ENCODE assay signal across 2 cellular contexts in genomic region chr11:62601114-62601363, GRCh38.
TF ChIP-seq lines count a peak whose summit lies in the region.

No MANE protein-coding gene starts in this region.

TF ChIP-seq in SK-N-SH, 30 proteins besides CTCF, POLR2A, EP300 and RAD21 (continued from another document):
- TF ChIP-seq GABPA (IDR thresholded peaks at IDR 0.05; ENCODE audit: low read depth) (peak; percentile 70), POLR2AphosphoS5 (IDR thresholded peaks at IDR 0.05; ENCODE audit: low read depth, low read length) (no peak)

TF ChIP-seq in SK-N-SH treated with all-trans-retinoic acid at 6 μM for 48 hours, 23 proteins besides CTCF, POLR2A, EP300 and RAD21 (continued from another document):
- TF ChIP-seq ZNF8 (CRISPR knock-in tag; IDR thresholded peaks at IDR 0.05) (no peak), ESRRG (CRISPR knock-in tag; IDR thresholded peaks at IDR 0.05) (no peak), CREB5 (CRISPR knock-in tag; IDR thresholded peaks at IDR 0.05; ENCODE audit: low read depth) (no peak), BACH2 (CRISPR knock-in tag; IDR thresholded peaks at IDR 0.05; ENCODE audit: borderline replicate concordance) (no peak), SNAI2 (CRISPR knock-in tag; IDR thresholded peaks at IDR 0.05) (no peak)
